26 cellular contexts compared by ENCODE assay signal in genomic region chr4:2070421-2071251, GRCh38. TPM values are rescaled to one million over a fixed set of nuclear protein-coding genes. Genes with fewer than 3 reads are reported as not detected.
A peak's percentile ranks its signal among the peaks of the same experiment; 100 is the strongest.
DNase-seq lines count a peak whose midpoint lies in the region; ATAC-seq and TF ChIP-seq lines count a peak whose summit lies in the region.
"Had no signal": no experiment of that assay in that cellular context is flagged by ENCODE, and none has a peak within 500 bp of the region (broad histone marks: within the 10 kb centered on the region; RNA-seq: fewer than 3 reads in every experiment).

No MANE protein-coding gene starts in this region.

- BruUV-seq in HCT116 (replicated peaks; lab: Mats Ljungman, UMichigan) (no TSS peak), Caco-2 (replicated peaks; lab: Mats Ljungman, UMichigan) (no TSS peak)

- intact Hi-C loops in HCT116 (cut with micrococcal nuclease), result no loop called here
- intact Hi-C loops in dorsolateral prefrontal cortex (cut with DNase I), result no loop called here
- intact Hi-C loops in Caco-2 (cut with micrococcal nuclease; ENCODE audit: unreplicated experiment), result no loop called here

- H3K9ac ChIP-seq in HCT116 (ENCODE audit: low read length) (no peak overlapping the region), neural progenitor cell (no peak overlapping the region)
- H3K9ac ChIP-seq: BLaER1 treated with 17β-estradiol and CSF1 and Interleukin-3, amounts not matched to agents 10 nM and 100 nM had no signal

- H3K36me3 ChIP-seq in HCT116 (ENCODE audit: control insufficient read depth in 1 of 2, insufficient read depth in 2 of 2, low read length in 2 of 2), result no peaks in the 10 kb centered on the region
- no peaks in the 10 kb centered on the region for H3K36me3 ChIP-seq in neural progenitor cell
- no peaks in the 10 kb centered on the region for H3K36me3 ChIP-seq in Caco-2 (ENCODE audit: control insufficient read depth, insufficient read depth, low read length)
- H3K36me3 ChIP-seq: ascending aorta; BLaER1 treated with 17β-estradiol and CSF1 and Interleukin-3, amounts not matched to agents 10 nM and 100 nM; Peyer's patch; prostate gland; thoracic aorta; vagina had no signal

- CTCF ChIA-PET in HCT116 (lab: Charles Lee), result no interaction called here
- CTCF ChIA-PET in Caco-2 (lab: Charles Lee), result no interaction called here

- no peak for TF ChIP-seq RAD21 in HCT116 (IDR thresholded peaks at IDR 0.05; ENCODE audit: low read depth)

- H3K9me3 ChIP-seq in HCT116 (ENCODE audit: control insufficient read depth in 1 of 2, insufficient read depth in 1 of 2, low read depth in 1 of 2, low read length in 2 of 2) (no peaks in the 10 kb centered on the region), neural progenitor cell (ENCODE audit: low read depth) (no peaks in the 10 kb centered on the region), Caco-2 (no peaks in the 10 kb centered on the region)
- H3K9me3 ChIP-seq: ascending aorta; BLaER1 treated with 17β-estradiol and CSF1 and Interleukin-3, amounts not matched to agents 10 nM and 100 nM; mucosa of descending colon; Peyer's patch; prostate gland; thoracic aorta; vagina had no signal

- H3K27ac ChIP-seq in HCT116 (ENCODE audit: low read depth, low read length), result no peak overlapping the region
- H3K27ac ChIP-seq in dorsolateral prefrontal cortex, result peak overlapping the region in 34 of 59 donors; percentile 4 to 86 (median 53)
- H3K27ac ChIP-seq in neural progenitor cell, result no peak overlapping the region
- H3K27ac ChIP-seq: ascending aorta; BLaER1 treated with 17β-estradiol and CSF1 and Interleukin-3, amounts not matched to agents 10 nM and 100 nM; Peyer's patch; prostate gland; thoracic aorta; vagina had no signal

- peak; percentile 24; the same call in 1 of the 2 replicates for ATAC-seq in HCT116
- ATAC-seq: activated CD4-positive, CD25-positive, alpha-beta regulatory T cell treated with anti-CD3 and anti-CD28 coated beads, Interleukin-2, amount 50 U/mL, for 24 hours; activated naive CD4-positive, alpha-beta T cell treated with anti-CD3 and anti-CD28 coated beads, Interleukin-2, amount 50 U/mL, for 72 hours; activated T-helper 17 cell treated with anti-CD3 and anti-CD28 coated beads, Interleukin-2, amount 50 U/mL, for 72 hours; mucosa of descending colon had no signal

- H3K4me3 ChIP-seq in HCT116 (replicated peaks in 1 of 2; ENCODE audit: low read depth in 1 of 2, low read length in 2 of 2), result no peak overlapping the region
- no peak overlapping the region for H3K4me3 ChIP-seq in dorsolateral prefrontal cortex
- H3K4me3 ChIP-seq in neural progenitor cell, result no peak overlapping the region
- no peak overlapping the region for H3K4me3 ChIP-seq in Caco-2 (ENCODE audit: low read depth, low read length)
- H3K4me3 ChIP-seq: ascending aorta; BLaER1 treated with 17β-estradiol and CSF1 and Interleukin-3, amounts not matched to agents 10 nM and 100 nM; mucosa of descending colon; Peyer's patch; prostate gland; thoracic aorta; vagina had no signal

- H3K27me3 ChIP-seq in HCT116 (ENCODE audit: insufficient read depth, low read length) (no peaks in the 10 kb centered on the region), dorsolateral prefrontal cortex (no peaks in the 10 kb centered on the region), neural progenitor cell (no peaks in the 10 kb centered on the region), Caco-2 (replicated peaks; ENCODE audit: control insufficient read depth, insufficient read depth, low read length) (no peaks in the 10 kb centered on the region)
- H3K27me3 ChIP-seq: ascending aorta; BLaER1 treated with 17β-estradiol and CSF1 and Interleukin-3, amounts not matched to agents 10 nM and 100 nM; Peyer's patch; vagina had no signal

- peak overlapping the region; percentile 93 for H3K27ac Mint-ChIP-seq in neural progenitor cell
- H3K27ac Mint-ChIP-seq in Caco-2 (ENCODE audit: unreplicated experiment), result no peak overlapping the region
- H3K27ac Mint-ChIP-seq: activated naive CD4-positive, alpha-beta T cell treated with anti-CD3 and anti-CD28 coated beads, Interleukin-2, amount 50 U/mL, for 72 hours; activated T-helper 17 cell treated with anti-CD3 and anti-CD28 coated beads, Interleukin-2, amount 50 U/mL, for 72 hours; IgD-negative memory B cell had no signal

- H3K36me3 Mint-ChIP-seq in neural progenitor cell, result peaks cover 7% of the 10 kb centered on the region
- peaks cover 12% of the 10 kb centered on the region for H3K36me3 Mint-ChIP-seq in Caco-2 (ENCODE audit: insufficient read depth, unreplicated experiment)
- H3K36me3 Mint-ChIP-seq: activated naive CD4-positive, alpha-beta T cell treated with anti-CD3 and anti-CD28 coated beads, Interleukin-2, amount 50 U/mL, for 72 hours; IgD-negative memory B cell had no signal

- H3K4me3 Mint-ChIP-seq in neural progenitor cell, result no peak overlapping the region
- no peak overlapping the region for H3K4me3 Mint-ChIP-seq in Caco-2 (ENCODE audit: unreplicated experiment)
- H3K4me3 Mint-ChIP-seq: activated T-helper 17 cell treated with anti-CD3 and anti-CD28 coated beads, Interleukin-2, amount 50 U/mL, for 72 hours; central memory CD8-positive, alpha-beta T cell; IgD-negative memory B cell had no signal

- no peaks in the 10 kb centered on the region for H3K79me2 ChIP-seq in HCT116 (ENCODE audit: insufficient read depth, low read length)
- H3K79me2 ChIP-seq in neural progenitor cell (ENCODE audit: low read depth), result no peaks in the 10 kb centered on the region

- no peaks in the 10 kb centered on the region for H3F3A ChIP-seq in neural progenitor cell (ENCODE audit: low read depth)

- peak overlapping the region; percentile 37 for H3K4me2 ChIP-seq in HCT116 (ENCODE audit: low read length)
- H3K4me2 ChIP-seq in neural progenitor cell, result no peak overlapping the region
- H3K4me2 ChIP-seq: BLaER1 treated with 17β-estradiol and CSF1 and Interleukin-3, amounts not matched to agents 10 nM and 100 nM had no signal

- no peaks in the 10 kb centered on the region for H3K9me3 Mint-ChIP-seq in neural progenitor cell
- H3K9me3 Mint-ChIP-seq in Caco-2 (ENCODE audit: unreplicated experiment), result no peaks in the 10 kb centered on the region
- H3K9me3 Mint-ChIP-seq: activated naive CD4-positive, alpha-beta T cell treated with anti-CD3 and anti-CD28 coated beads, Interleukin-2, amount 50 U/mL, for 72 hours; activated T-helper 17 cell treated with anti-CD3 and anti-CD28 coated beads, Interleukin-2, amount 50 U/mL, for 72 hours; central memory CD8-positive, alpha-beta T cell had no signal

- RAD21 ChIA-PET in HCT116 (lab: Charles Lee; ENCODE audit: low non-redundant PET in 1 of 2, low total read pairs in 2 of 2, uncharacterized antibody in 2 of 2, unreplicated experiment in 2 of 2), result no interaction called here

- DNase-seq in D341Med (ENCODE audit: low spot score) (peak; percentile 48), HCT116 (ENCODE audit: low read depth, low spot score) (no peak), dorsolateral prefrontal cortex (peak in 5 of 10 donors; percentile 11 to 39 (median 32)), neural progenitor cell (ENCODE audit: low spot score) (no peak), DMS53 (lab: John Stamatoyannopoulos, UW) (no peak), Caco-2 (no peak), ecto neural progenitor cell (ENCODE audit: low spot score) (no peak), NCI-H1694 treated with DMSO at 0.1 percent for 48 hours (lab: John Stamatoyannopoulos, UW) (no peak)
- DNase-seq: activated CD4-positive, alpha-beta T cell treated with anti-CD3 and anti-CD28 coated beads, Interleukin-2, amount 50 U/mL, for 48 hours; activated CD8-positive, alpha-beta memory T cell treated with anti-CD3 and anti-CD28 coated beads, Interleukin-2, amount 50 U/mL, for 48 hours; NCI-H1092; NCI-H226; stimulated activated naive CD4-positive, alpha-beta T cell treated with Interleukin-2 at 50 U/mL for 16 hours had no signal

- peaks cover 4% of the 10 kb centered on the region for H3K27me3 Mint-ChIP-seq in neural progenitor cell (ENCODE audit: insufficient read depth, low read depth)
- H3K27me3 Mint-ChIP-seq in Caco-2 (ENCODE audit: insufficient read depth, unreplicated experiment), result no peaks in the 10 kb centered on the region
- H3K27me3 Mint-ChIP-seq: activated T-helper 17 cell treated with anti-CD3 and anti-CD28 coated beads, Interleukin-2, amount 50 U/mL, for 72 hours; IgD-negative memory B cell had no signal

- H3K4me1 Mint-ChIP-seq in neural progenitor cell (peaks cover 32% of the 10 kb centered on the region), Caco-2 (ENCODE audit: low read depth, unreplicated experiment) (no peaks in the 10 kb centered on the region)
- H3K4me1 Mint-ChIP-seq: activated T-helper 17 cell treated with anti-CD3 and anti-CD28 coated beads, Interleukin-2, amount 50 U/mL, for 72 hours; central memory CD8-positive, alpha-beta T cell; IgD-negative memory B cell had no signal

- peaks cover 8 to 17% of the 10 kb centered on the region in 2 experiments; a peak in 3 of 4 replicates for H3K4me1 ChIP-seq in HCT116 (ENCODE audit: control insufficient read depth in 1 of 2, insufficient read depth in 2 of 2, low read length in 2 of 2)
- H3K4me1 ChIP-seq in neural progenitor cell, result peaks cover 12% of the 10 kb centered on the region
- peaks cover 12% of the 10 kb centered on the region for H3K4me1 ChIP-seq in Caco-2
- H3K4me1 ChIP-seq: ascending aorta, Peyer's patch, prostate gland, vagina had no signal

- no peaks in the 10 kb centered on the region for H4K20me1 ChIP-seq in HCT116 (ENCODE audit: insufficient read depth)
- no peaks in the 10 kb centered on the region for H4K20me1 ChIP-seq in neural progenitor cell (ENCODE audit: low read depth)

- no peaks in the 10 kb centered on the region for H3K9me2 ChIP-seq in HCT116 (ENCODE audit: insufficient read depth)

- POLR2A ChIA-PET in HCT116 (lab: Charles Lee) (no interaction called here), Caco-2 (lab: Charles Lee) (no interaction called here)

- no peak overlapping the region for H2AFZ ChIP-seq in HCT116 (ENCODE audit: low read depth, low read length, poor library complexity, severe bottlenecking)
- H2AFZ ChIP-seq in neural progenitor cell (replicated peaks), result no peak overlapping the region

- no peak for TF ChIP-seq POLR2A in HCT116 (IDR thresholded peaks at IDR 0.05; ENCODE audit: borderline replicate concordance, extremely low read depth, insufficient read depth, insufficient read length)

- TF ChIP-seq CTCF in HCT116 (IDR thresholded peaks at IDR 0.05 in 2 of 3, conservative IDR thresholded peaks at IDR 0.05 in 1 of 3; ENCODE audit: borderline replicate concordance in 1 of 3, insufficient read depth in 1 of 3, low read depth in 2 of 3, low read length in 2 of 3), result no peak
- TF ChIP-seq CTCF in dorsolateral prefrontal cortex (IDR thresholded peaks at IDR 0.05 in 54 of 56, conservative IDR thresholded peaks at IDR 0.05 in 2 of 56; ENCODE audit: low read depth in 1 of 56, partially characterized antibody in 56 of 56), result no peak
- TF ChIP-seq CTCF in neural progenitor cell (IDR thresholded peaks at IDR 0.05), result no peak
- TF ChIP-seq CTCF in Caco-2 (IDR thresholded peaks at IDR 0.05; ENCODE audit: insufficient read depth in 1 of 2, low read depth in 1 of 2, low read length in 1 of 2, severe bottlenecking in 1 of 2, unreplicated experiment in 1 of 2), result no peak

RNA-seq across cellular contexts. Expression of gene NAT8L, which starts 11.5 kb away (rescaled TPM):
- total RNA-seq in HCT116 (2021; ENCODE audit: unreplicated experiment), result 9.2 TPM
- 4.6 and 5.2 TPM in 2 replicates for polyA plus RNA-seq in HCT116 (2012)
- total RNA-seq in dorsolateral prefrontal cortex, result 100 to 1,000 TPM in 119 of 120 experiments, 10 to 100 TPM in 1; 89.4 to 267 (median 170) TPM
- 0.62 and 3.4 TPM in 2 replicates for total RNA-seq in neural progenitor cell (ENCODE audit: low replicate concordance)
- total RNA-seq in Caco-2 (2022), result 6.2 and 6.6 TPM in 2 replicates
- total RNA-seq: ascending aorta, glomerular endothelial cell had no signal
- polyA plus RNA-seq: IgD-negative memory B cell had no signal

Comparison
In these comparisons a context has a peak if more than half of its experiments do, and no peak if none do; other contexts are left out.
1. H3K27ac ChIP-seq: peak in dorsolateral prefrontal cortex (34 of 59); none in HCT116 (single experiment) and neural progenitor cell (single experiment).